1 cellular context compared by ENCODE assay signal in genomic region chr15:77035999-77036471, GRCh38.
TF ChIP-seq lines count a peak whose summit lies in the region.

No MANE protein-coding gene starts in this region.

TF ChIP-seq in GM12878, 131 proteins besides CTCF, POLR2A, EP300 and RAD21:
- TF ChIP-seq ZBTB40 (IDR thresholded peaks at IDR 0.05; ENCODE audit: borderline replicate concordance): no peak
- TF ChIP-seq SIX5 (IDR thresholded peaks at IDR 0.05; ENCODE audit: low read depth, low read length, severe bottlenecking): no peak
- no peak for TF ChIP-seq BHLHE40 (IDR thresholded peaks at IDR 0.05; ENCODE audit: borderline replicate concordance in 1 of 2, low read depth in 2 of 2, low read length in 1 of 2)
- TF ChIP-seq SREBF1 (IDR thresholded peaks at IDR 0.05; ENCODE audit: low read length): no peak
- no peak for TF ChIP-seq NR2C2 (IDR thresholded peaks at IDR 0.05; ENCODE audit: borderline replicate concordance, control insufficient read depth, insufficient read length, low read depth)
- TF ChIP-seq ZNF687 (IDR thresholded peaks at IDR 0.05): no peak
